Comparison of ENCODE assay signal across 1 cellular context in genomic region chr10:68553599-68553998, GRCh38.
TF ChIP-seq lines count a peak whose summit lies in the region.

No MANE protein-coding gene starts in this region.

TF ChIP-seq in WTC11, 78 proteins besides CTCF, POLR2A, EP300 and RAD21:
- TF ChIP-seq KAT7 (CRISPR knock-in tag; IDR thresholded peaks at IDR 0.05; ENCODE audit: borderline replicate concordance) (no peak), EMX1 (CRISPR knock-in tag; IDR thresholded peaks at IDR 0.05) (no peak)
